In genomic region chr3:101574388-101575156, GRCh38 we compare ENCODE assay signal across 8 cellular contexts. TPM values are rescaled to one million over a fixed set of nuclear protein-coding genes. Genes with fewer than 3 reads are reported as not detected.
DNase-seq lines count a peak whose midpoint lies in the region; ATAC-seq and TF ChIP-seq lines count a peak whose summit lies in the region.

No MANE protein-coding gene starts in this region.

- H3K9me3 Mint-ChIP-seq in nephron progenitor cell: peaks cover 3% of the 10 kb centered on the region

- under 1% methylated on average over 42 of the region's 42 CpGs for WGBS in urinary bladder

- peaks cover 2% of the 10 kb centered on the region for H3K27me3 Mint-ChIP-seq in nephron progenitor cell (ENCODE audit: low read depth, poor library complexity)

- no peaks in the 10 kb centered on the region for H3K27me3 ChIP-seq in BLaER1

- peak overlapping the region; percentile 99 for H3K9ac ChIP-seq in BLaER1

- H3K9me3 ChIP-seq in BLaER1: no peaks in the 10 kb centered on the region

- ATAC-seq in GM18520 (IDR thresholded peaks at IDR 0.05; ENCODE audit: unreplicated experiment): peak; percentile 31
- peak; percentile 45 for ATAC-seq in HG03025 (IDR thresholded peaks at IDR 0.05; ENCODE audit: low FRiP score, unreplicated experiment)

- H4K20me1 ChIP-seq in BLaER1: peaks cover 45% of the 10 kb centered on the region

- H3K4me3 ChIP-seq in BLaER1 (peak overlapping the region; percentile 85), urinary bladder (ENCODE audit: low read depth, low read length) (peak overlapping the region; percentile 76)

- H3K27ac Mint-ChIP-seq in nephron progenitor cell: peak overlapping the region; percentile 100

- TF ChIP-seq CTCF in nephron progenitor cell (IDR thresholded peaks at IDR 0.05): no peak

- peaks cover 35% of the 10 kb centered on the region for H3K4me1 Mint-ChIP-seq in nephron progenitor cell

- peak overlapping the region; percentile 75 for H3K4me2 ChIP-seq in BLaER1

- H3K36me3 ChIP-seq in BLaER1: peaks cover 31% of the 10 kb centered on the region
- no peaks in the 10 kb centered on the region for H3K36me3 ChIP-seq in urinary bladder (ENCODE audit: insufficient read depth)

- H3K36me3 Mint-ChIP-seq in nephron progenitor cell (ENCODE audit: low read depth): peaks cover 30% of the 10 kb centered on the region

- DNase-seq in NCI-H2029 treated with DMSO at 0.1 percent for 48 hours (lab: John Stamatoyannopoulos, UW): peak; percentile 50
- DNase-seq in activated CD8-positive, alpha-beta memory T cell treated with anti-CD3 and anti-CD28 coated beads for 48 hours (ENCODE audit: low read depth in 2 of 3, low spot score in 2 of 3): peak; percentile 26 to 45 (median 29)
- DNase-seq in fibroblast of the conjunctiva (ENCODE audit: low read depth): peak; percentile 21
- no peak for DNase-seq in nephron progenitor cell

- H3K4me1 ChIP-seq in BLaER1 (peaks cover 41% of the 10 kb centered on the region), urinary bladder (ENCODE audit: insufficient read depth) (no peaks in the 10 kb centered on the region)

- H3K27ac ChIP-seq in BLaER1 (peak overlapping the region; percentile 96), urinary bladder (ENCODE audit: low read depth) (peak overlapping the region; percentile 97)

- peak overlapping the region; percentile 93 for H3K4me3 Mint-ChIP-seq in nephron progenitor cell

RNA-seq across cellular contexts. Expression of gene PCNP, which starts 0.6 kb away (rescaled TPM):
- 208 TPM for total RNA-seq in urinary bladder
- polyA plus RNA-seq in urinary bladder: 147 TPM

RNA-seq across cellular contexts. Expression of gene TRMT10C, which starts 12.9 kb away (rescaled TPM):
- 32.5 TPM for total RNA-seq in urinary bladder
- polyA plus RNA-seq in urinary bladder: 20.4 TPM
